8 cellular contexts compared by ENCODE assay signal in the genomic region with DNA sequence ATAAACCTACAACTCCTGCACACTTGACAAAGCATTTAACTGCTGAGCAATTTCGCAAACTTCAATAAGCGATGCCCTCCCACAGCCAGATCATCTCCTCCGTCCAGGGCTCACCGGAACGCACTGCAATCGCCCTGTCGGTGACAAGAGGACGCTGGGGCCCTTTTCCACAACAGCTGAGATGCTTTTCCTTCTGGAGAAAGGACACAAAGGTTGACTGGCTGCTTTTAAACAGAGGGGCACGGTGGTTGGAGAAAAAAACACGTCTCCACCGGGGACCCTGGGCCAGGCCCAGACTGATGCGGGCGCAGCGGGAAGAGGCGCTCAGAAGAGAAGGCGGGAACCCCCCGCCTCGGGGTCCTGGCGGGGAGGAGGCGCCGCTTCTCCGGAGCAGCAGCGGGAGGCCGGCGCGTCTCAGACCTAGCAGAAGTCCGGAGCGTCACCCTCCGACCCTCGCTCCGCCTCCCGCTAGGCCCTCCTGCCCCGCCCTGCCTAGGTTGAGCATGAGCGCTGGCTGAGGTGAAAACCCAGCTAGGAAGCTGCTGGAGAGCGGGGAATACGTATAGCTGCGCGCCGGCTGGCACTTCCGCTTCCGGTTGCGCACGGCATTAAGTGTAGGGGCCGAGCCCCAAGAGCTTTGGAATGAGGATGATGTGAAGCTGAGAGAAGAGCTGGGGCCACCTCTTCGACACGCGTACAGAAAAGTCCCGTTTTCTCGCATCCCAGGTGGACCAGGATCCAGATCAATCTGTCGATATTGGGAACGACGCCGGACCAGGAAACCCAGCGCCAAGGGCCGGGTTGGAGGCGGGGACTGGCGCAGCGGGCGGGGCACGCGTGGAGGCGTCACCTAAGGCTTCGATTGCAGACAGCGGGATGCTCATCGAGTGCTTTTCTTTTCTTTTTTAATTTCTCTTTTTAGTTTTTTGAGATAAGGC. TPM values are rescaled to one million over a fixed set of nuclear protein-coding genes. Genes with fewer than 3 reads are reported as not detected.
A peak's percentile ranks its signal among the peaks of the same experiment; 100 is the strongest.
DNase-seq lines count a peak whose midpoint lies in the region; ATAC-seq and TF ChIP-seq lines count a peak whose summit lies in the region.

A gene (minus strand): TSS at position 564 of the 938 bp plus-strand sequence. CDS start 3,788 bp downstream, outside the sequence.

- H3K27ac Mint-ChIP-seq in T-helper 2 cell treated with Interferon-gamma antibody and Interleukin-4, amounts not matched to agents 5 μg/mL and 100 μg/mL, for 36 hours, result peak within 1 kb of the TSS; percentile 97

- H3K9me3 ChIP-seq in ascending aorta, result peaks cover 3 to 4% of the 10 kb centered on the region in 2 donors
- no peaks in the 10 kb centered on the region for H3K9me3 ChIP-seq in right atrium auricular region
- H3K9me3 ChIP-seq in psoas muscle, result no peaks in the 10 kb centered on the region

- H3K36me3 ChIP-seq in ascending aorta (peaks cover 12 to 32% of the 10 kb centered on the region in 2 donors), right atrium auricular region (peaks cover 11% of the 10 kb centered on the region), psoas muscle (ENCODE audit: insufficient read depth in 1 of 2, low read depth in 1 of 2) (peaks cover 0 to 10% of the 10 kb centered on the region in 2 donors), urinary bladder (ENCODE audit: insufficient read depth) (peaks cover 9% of the 10 kb centered on the region)

- TF ChIP-seq CTCF in ascending aorta (IDR thresholded peaks at IDR 0.05), result no peak
- peak in 1 of 2 donors; percentile 3 for TF ChIP-seq CTCF in right atrium auricular region (IDR thresholded peaks at IDR 0.05)
- TF ChIP-seq CTCF in psoas muscle (IDR thresholded peaks at IDR 0.05), result no peak

- H3K4me3 ChIP-seq in ascending aorta, result peak within 1 kb of the TSS; percentile 77 to 94
- peak within 1 kb of the TSS; percentile 58 to 70 for H3K4me3 ChIP-seq in right atrium auricular region
- peak within 1 kb of the TSS; percentile 80 for H3K4me3 ChIP-seq in psoas muscle
- peak within 1 kb of the TSS; percentile 59 for H3K4me3 ChIP-seq in urinary bladder (ENCODE audit: low read depth, low read length)

- peaks cover 3 to 14% of the 10 kb centered on the region in 2 donors for H3K4me1 ChIP-seq in ascending aorta
- peaks cover 0 to 9% of the 10 kb centered on the region in 2 donors for H3K4me1 ChIP-seq in right atrium auricular region
- H3K4me1 ChIP-seq in psoas muscle, result peaks cover 14% of the 10 kb centered on the region
- H3K4me1 ChIP-seq in urinary bladder (ENCODE audit: insufficient read depth), result no peaks in the 10 kb centered on the region

- peaks cover 20% of the 10 kb centered on the region for H3K36me3 Mint-ChIP-seq in T-helper 2 cell treated with Interferon-gamma antibody and Interleukin-4, amounts not matched to agents 5 μg/mL and 100 μg/mL, for 36 hours (ENCODE audit: low read depth)

- peak; percentile 71 for DNase-seq in NCI-H1694 treated with DMSO at 0.1 percent for 48 hours (lab: John Stamatoyannopoulos, UW)
- DNase-seq in T-helper 2 cell treated with Interferon-gamma antibody and Interleukin-4, amounts not matched to agents 5 μg/mL and 100 μg/mL, for 36 hours (ENCODE audit: low spot score), result peak; percentile 94
- DNase-seq in ascending aorta (ENCODE audit: low spot score in 2 of 2), result peak; percentile 69 to 95
- DNase-seq in right atrium auricular region (ENCODE audit: low spot score), result peak; percentile 89
- peak; percentile 94 to 96 for DNase-seq in psoas muscle

- peak; percentile 78 for TF ChIP-seq POLR2A in GM15510 (IDR thresholded peaks at IDR 0.05; ENCODE audit: borderline replicate concordance, extremely low read depth, insufficient read length)

- H3K27ac ChIP-seq in ascending aorta (peak within 1 kb of the TSS; percentile 92 to 94), right atrium auricular region (peak within 1 kb of the TSS; percentile 88 to 90), psoas muscle (peak within 1 kb of the TSS; percentile 93), urinary bladder (ENCODE audit: low read depth) (peak within 1 kb of the TSS; percentile 80)

- H3K27me3 ChIP-seq in ascending aorta (no peaks in the 10 kb centered on the region), right atrium auricular region (no peaks in the 10 kb centered on the region), psoas muscle (ENCODE audit: insufficient read depth in 3 of 3, low read length in 2 of 3) (no peaks in the 10 kb centered on the region)

- 0 to 1% (median 0%) methylated on average over 58 to 65 of the region's 65 CpGs for WGBS in psoas muscle, 3 donors
- WGBS in urinary bladder, result under 1% methylated on average over 65 of the region's 65 CpGs

- peak within 1 kb of the TSS; percentile 95 for H3K4me3 Mint-ChIP-seq in T-helper 2 cell treated with Interferon-gamma antibody and Interleukin-4, amounts not matched to agents 5 μg/mL and 100 μg/mL, for 36 hours

- H3K27me3 Mint-ChIP-seq in T-helper 2 cell treated with Interferon-gamma antibody and Interleukin-4, amounts not matched to agents 5 μg/mL and 100 μg/mL, for 36 hours (ENCODE audit: low read depth), result no peaks in the 10 kb centered on the region

- ATAC-seq in HG02884 (IDR thresholded peaks at IDR 0.05; ENCODE audit: unreplicated experiment) (peak; percentile 94), psoas muscle (peak; percentile 100)

- intact Hi-C loops in ascending aorta (cut with DNase I) (loop anchor here (1.0 to 10.0 kb wide), 4 partner anchors 17 to 334 kb away; a partner anchor contains a TSS), psoas muscle (cut with DNase I) (loop anchor here in 1 of 2 donors (10.0 kb wide), 1 partner anchor 144 kb away; a partner anchor contains a TSS)

- H3K4me1 Mint-ChIP-seq in T-helper 2 cell treated with Interferon-gamma antibody and Interleukin-4, amounts not matched to agents 5 μg/mL and 100 μg/mL, for 36 hours (ENCODE audit: low read depth), result peaks cover 5% of the 10 kb centered on the region

- H3K9me3 Mint-ChIP-seq in T-helper 2 cell treated with Interferon-gamma antibody and Interleukin-4, amounts not matched to agents 5 μg/mL and 100 μg/mL, for 36 hours, result peaks cover 25% of the 10 kb centered on the region

RNA-seq across cellular contexts. Expression of the gene that starts here (rescaled TPM):
- total RNA-seq in ascending aorta (1.9 TPM), right atrium auricular region (1 to 10 TPM; 8.0 to 8.4 TPM), psoas muscle (1 to 10 TPM; 2.1 to 6.8 (median 4.2) TPM), urinary bladder (73.6 TPM)
- polyA plus RNA-seq in psoas muscle (1 to 10 TPM; 1.7 to 6.5 (median 2.5) TPM), urinary bladder (18.0 TPM)

Comparison
In these comparisons a context has a peak if more than half of its experiments do, and no peak if none do; other contexts are left out.
1. Peak in every context shown above with its lines: DNase-seq, ATAC-seq, H3K4me3 ChIP-seq and H3K27ac ChIP-seq.